In the genomic region with DNA sequence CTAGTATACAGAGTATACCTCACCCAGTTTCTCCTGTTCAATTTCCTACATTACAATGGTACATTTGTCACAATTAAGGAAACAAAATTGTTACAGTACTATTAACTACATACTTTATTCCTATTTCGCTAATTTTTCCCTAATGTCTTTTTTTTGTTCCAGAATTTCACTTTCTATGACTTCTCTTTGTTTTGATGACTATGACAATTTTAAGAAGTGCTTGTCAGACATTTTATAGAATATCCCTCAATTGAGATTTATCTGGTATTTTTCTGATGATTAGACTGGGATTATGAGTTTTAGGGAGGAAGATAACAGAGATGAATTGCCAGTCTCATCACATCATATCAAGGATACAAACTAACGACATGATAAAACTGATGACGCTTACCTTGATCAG, we compare ENCODE assay signal across 17 cellular contexts. TPM values are rescaled to one million over a fixed set of nuclear protein-coding genes. Genes with fewer than 3 reads are reported as not detected.
DNase-seq lines count a peak whose midpoint lies in the region; ATAC-seq, FAIRE-seq and TF ChIP-seq lines count a peak whose summit lies in the region.
"Had no signal": no experiment of that assay in that cellular context is flagged by ENCODE, and none has a peak within 500 bp of the region (broad histone marks: within the 10 kb centered on the region; RNA-seq: fewer than 3 reads in every experiment).

No MANE protein-coding gene starts in this region.

- no peaks in the 10 kb centered on the region for H3K9me3 Mint-ChIP-seq in CD4-positive, alpha-beta T cell
- H3K9me3 Mint-ChIP-seq in activated CD8-positive, alpha-beta T cell treated with anti-CD3 and anti-CD28 coated beads for 36 hours, result peaks cover under 1% of the 10 kb centered on the region
- peaks cover 0 to under 1% (median 0%) of the 10 kb centered on the region in 11 donors for H3K9me3 Mint-ChIP-seq in naive thymus-derived CD4-positive, alpha-beta T cell
- H3K9me3 Mint-ChIP-seq: T-helper 1 cell treated with Interleukin-12 subunit alpha and Interleukin-12 subunit beta and Interleukin-4 antibody, amounts not matched to agents 30 μg/mL and 1 μg/mL, for 36 hours had no signal

- H3K27me3 Mint-ChIP-seq in CD4-positive, alpha-beta T cell, result no peaks in the 10 kb centered on the region
- H3K27me3 Mint-ChIP-seq in activated CD8-positive, alpha-beta T cell treated with anti-CD3 and anti-CD28 coated beads for 36 hours, result no peaks in the 10 kb centered on the region
- H3K27me3 Mint-ChIP-seq in naive thymus-derived CD4-positive, alpha-beta T cell, result no peaks in the 10 kb centered on the region

- intact Hi-C loops in CD4-positive, alpha-beta T cell (cut with DNase I, micrococcal nuclease), result no loop called here
- intact Hi-C loops in activated CD8-positive, alpha-beta T cell treated with anti-CD3 and anti-CD28 coated beads for 36 hours (cut with micrococcal nuclease), result no loop called here
- intact Hi-C loops in naive thymus-derived CD4-positive, alpha-beta T cell (cut with micrococcal nuclease), result loop anchor here in 1 of 2 donors (1.0 kb wide), 1 partner anchor 8 kb away; no protein-coding TSS in a partner anchor

- H3K4me1 Mint-ChIP-seq in CD4-positive, alpha-beta T cell (ENCODE audit: low read depth), result peaks cover 61% of the 10 kb centered on the region
- H3K4me1 Mint-ChIP-seq in activated CD8-positive, alpha-beta T cell treated with anti-CD3 and anti-CD28 coated beads for 36 hours (ENCODE audit: low read depth), result peaks cover 39% of the 10 kb centered on the region
- peaks cover 40 to 67% (median 52%) of the 10 kb centered on the region in 7 donors for H3K4me1 Mint-ChIP-seq in naive thymus-derived CD4-positive, alpha-beta T cell

- H3K9me3 ChIP-seq in CD4-positive, alpha-beta T cell (ENCODE audit: control insufficient read depth, low read length), result no peaks in the 10 kb centered on the region
- no peaks in the 10 kb centered on the region for H3K9me3 ChIP-seq in naive thymus-derived CD4-positive, alpha-beta T cell (ENCODE audit: control insufficient read depth in 2 of 3, low read length in 3 of 3)
- H3K9me3 ChIP-seq: BE2C, tibial nerve had no signal

- peaks cover 0 to 8% (median 0%) of the 10 kb centered on the region in 3 experiments for H3K36me3 ChIP-seq in naive thymus-derived CD4-positive, alpha-beta T cell (ENCODE audit: control insufficient read depth in 2 of 3, insufficient read depth in 3 of 3, low read length in 3 of 3)
- H3K36me3 ChIP-seq in H7 (replicated peaks; ENCODE audit: control insufficient read depth, insufficient read depth, low read length), result no peaks in the 10 kb centered on the region
- H3K36me3 ChIP-seq: BE2C, tibial nerve had no signal

- H3K27ac Mint-ChIP-seq in CD4-positive, alpha-beta T cell, result peak overlapping the region; percentile 89
- peak overlapping the region; percentile 84 for H3K27ac Mint-ChIP-seq in activated CD8-positive, alpha-beta T cell treated with anti-CD3 and anti-CD28 coated beads for 36 hours
- H3K27ac Mint-ChIP-seq in naive thymus-derived CD4-positive, alpha-beta T cell, result peak overlapping the region; percentile 2 to 86 (median 20)
- H3K27ac Mint-ChIP-seq: T-helper 1 cell treated with Interleukin-12 subunit alpha and Interleukin-12 subunit beta and Interleukin-4 antibody, amounts not matched to agents 30 μg/mL and 1 μg/mL, for 36 hours had no signal

- no peak overlapping the region for H3K4me3 ChIP-seq in naive thymus-derived CD4-positive, alpha-beta T cell (ENCODE audit: low read length)
- no peak overlapping the region for H3K4me3 ChIP-seq in H7 (ENCODE audit: insufficient read depth, low read depth, low read length)
- H3K4me3 ChIP-seq: tibial nerve had no signal

- peak; percentile 32 for FAIRE-seq in D721Med (lab: Jason Lieb, UNC)

- DNase-seq in CD4-positive, alpha-beta T cell, result no peak
- DNase-seq in D721Med (ENCODE audit: insufficient read length, low spot score), result no peak
- no peak for DNase-seq in activated CD8-positive, alpha-beta T cell treated with anti-CD3 and anti-CD28 coated beads for 36 hours
- no peak for DNase-seq in naive thymus-derived CD4-positive, alpha-beta T cell
- DNase-seq in H7, result no peak
- no peak for DNase-seq in stimulated activated CD8-positive, alpha-beta memory T cell treated with anti-CD3 and anti-CD28 coated beads, Interleukin-4, amount 100 ng/mL, for 48 hours
- DNase-seq: activated CD4-positive, alpha-beta T cell treated with anti-CD3 and anti-CD28 coated beads for 1 hour; anterior cingulate cortex; BE2C; foreskin fibroblast; Kasumi-1; NCI-H1417 treated with DMSO at 0.1 percent for 48 hours; NCI-H2171 had no signal

- POLR2A ChIA-PET in CD4-positive, alpha-beta T cell (lab: Charles Lee), result no interaction called here
- POLR2A ChIA-PET in activated CD8-positive, alpha-beta T cell treated with anti-CD3 and anti-CD28 coated beads for 36 hours (lab: Charles Lee), result no interaction called here
- POLR2A ChIA-PET in naive thymus-derived CD4-positive, alpha-beta T cell (lab: Charles Lee), result interaction anchor here (0.6 to 2.2 kb wide), 2 partner anchors 12 to 42 kb away, joined by 3 to 7 read pairs; no protein-coding TSS in a partner anchor

- peaks cover 29% of the 10 kb centered on the region for H3K36me3 Mint-ChIP-seq in CD4-positive, alpha-beta T cell (ENCODE audit: low read depth)
- H3K36me3 Mint-ChIP-seq in activated CD8-positive, alpha-beta T cell treated with anti-CD3 and anti-CD28 coated beads for 36 hours (ENCODE audit: low read depth), result peaks cover 29% of the 10 kb centered on the region
- H3K36me3 Mint-ChIP-seq in naive thymus-derived CD4-positive, alpha-beta T cell, result peaks cover 0 to 9% (median 4%) of the 10 kb centered on the region in 5 donors

- no peak overlapping the region for H3K27ac ChIP-seq in CD4-positive, alpha-beta T cell (ENCODE audit: low read depth, low read length)
- no peak overlapping the region for H3K27ac ChIP-seq in naive thymus-derived CD4-positive, alpha-beta T cell (ENCODE audit: low read depth, low read length)

- H3K4me3 Mint-ChIP-seq in CD4-positive, alpha-beta T cell, result peak overlapping the region; percentile 82
- peak overlapping the region; percentile 58 for H3K4me3 Mint-ChIP-seq in activated CD8-positive, alpha-beta T cell treated with anti-CD3 and anti-CD28 coated beads for 36 hours
- H3K4me3 Mint-ChIP-seq in naive thymus-derived CD4-positive, alpha-beta T cell, result peak overlapping the region in 9 of 10 donors; percentile 0 to 58 (median 37)
- H3K4me3 Mint-ChIP-seq: T-helper 1 cell treated with Interleukin-12 subunit alpha and Interleukin-12 subunit beta and Interleukin-4 antibody, amounts not matched to agents 30 μg/mL and 1 μg/mL, for 36 hours had no signal

- no peak for ATAC-seq in CD4-positive, alpha-beta T cell (ENCODE audit: poor library complexity)
- ATAC-seq in activated CD8-positive, alpha-beta T cell treated with anti-CD3 and anti-CD28 coated beads for 36 hours, result no peak
- ATAC-seq in naive thymus-derived CD4-positive, alpha-beta T cell, result no peak
- ATAC-seq in HG02759 (IDR thresholded peaks at IDR 0.05; ENCODE audit: unreplicated experiment), result no peak
- ATAC-seq: sciatic nerve had no signal

- peaks cover 25 to 47% of the 10 kb centered on the region in 2 donors for H3K4me1 ChIP-seq in naive thymus-derived CD4-positive, alpha-beta T cell (ENCODE audit: control insufficient read depth in 2 of 2, insufficient read depth in 2 of 2, low read length in 2 of 2)
- H3K4me1 ChIP-seq: BE2C had no signal

- CTCF ChIA-PET in CD4-positive, alpha-beta T cell (lab: Charles Lee), result no interaction called here
- CTCF ChIA-PET in activated CD8-positive, alpha-beta T cell treated with anti-CD3 and anti-CD28 coated beads for 36 hours (lab: Charles Lee), result no interaction called here
- CTCF ChIA-PET in naive thymus-derived CD4-positive, alpha-beta T cell (lab: Charles Lee), result no interaction called here

- TF ChIP-seq CTCF in CD4-positive, alpha-beta T cell (IDR thresholded peaks at IDR 0.05), result no peak
- TF ChIP-seq CTCF in D721Med (IDR thresholded peaks at IDR 0.05; ENCODE audit: insufficient read depth, missing control alignments), result no peak
- no peak for TF ChIP-seq CTCF in activated CD8-positive, alpha-beta T cell treated with anti-CD3 and anti-CD28 coated beads for 36 hours (IDR thresholded peaks at IDR 0.05)

- no peaks in the 10 kb centered on the region for H3K27me3 ChIP-seq in CD4-positive, alpha-beta T cell (ENCODE audit: control insufficient read depth, insufficient read depth, low read length)
- no peaks in the 10 kb centered on the region for H3K27me3 ChIP-seq in naive thymus-derived CD4-positive, alpha-beta T cell (ENCODE audit: control insufficient read depth in 2 of 2, insufficient read depth in 2 of 2, low read length in 2 of 2)
- H3K27me3 ChIP-seq in H7 (ENCODE audit: control insufficient read depth, insufficient read depth, low read length), result no peaks in the 10 kb centered on the region
- H3K27me3 ChIP-seq: BE2C, tibial nerve had no signal

RNA-seq across cellular contexts. Expression of a gene that starts 3.6 kb away (rescaled TPM):
- 10 to 100 TPM; 55.5 to 56.8 TPM for total RNA-seq in CD4-positive, alpha-beta T cell
- 10 to 100 TPM; 56.4 to 58.3 TPM for total RNA-seq in activated CD8-positive, alpha-beta T cell treated with anti-CD3 and anti-CD28 coated beads for 36 hours
- total RNA-seq in naive thymus-derived CD4-positive, alpha-beta T cell, result 10 to 100 TPM; 35.5 to 61.1 (median 52.2) TPM
- polyA plus RNA-seq in naive thymus-derived CD4-positive, alpha-beta T cell, result 10 to 100 TPM; 36.2 to 39.8 TPM
- 25.7 and 26.9 TPM in 2 replicates for total RNA-seq in H7 (2014; rRNA removed; shearing (Covaris generic))

Comparison
In these comparisons a context has a peak if more than half of its experiments do, and no peak if none do; other contexts are left out.
1. H3K27ac Mint-ChIP-seq: peak in every context shown above with its lines; median percentile 89 in CD4-positive, alpha-beta T cell; 84 in activated CD8-positive, alpha-beta T cell treated with anti-CD3 and anti-CD28 coated beads for 36 hours; 20 in naive thymus-derived CD4-positive, alpha-beta T cell.